31 cellular contexts compared by ENCODE assay signal in the genomic region with DNA sequence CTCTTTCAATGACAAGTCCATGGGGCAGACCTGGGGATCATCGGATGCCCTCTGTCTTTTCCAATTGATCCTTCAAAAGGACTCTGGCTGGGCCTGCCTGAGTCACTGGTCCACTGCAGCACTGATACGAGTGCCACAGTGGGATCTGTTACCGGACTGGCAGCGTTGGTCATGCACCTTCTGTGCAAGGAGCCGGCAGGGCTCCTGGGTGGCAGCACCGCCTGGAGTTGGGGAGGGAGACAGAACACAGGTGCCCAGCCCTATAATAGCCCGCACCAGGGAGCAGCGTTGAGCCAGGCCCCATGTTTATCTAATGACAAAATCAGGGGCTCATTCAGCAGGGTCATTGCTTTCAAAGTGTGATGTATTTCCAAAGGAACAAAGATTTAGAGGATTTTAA.
"Had no signal": no experiment of that assay in that cellular context is flagged by ENCODE, and none has a peak within 500 bp of the region (broad histone marks: within the 10 kb centered on the region; RNA-seq: fewer than 3 reads in every experiment).

No MANE protein-coding gene starts in this region.

- H3K4me3 ChIP-seq: dorsolateral prefrontal cortex, esophagus muscularis mucosa, gastrocnemius medialis, heart left ventricle had no signal

- H3K4me3 Mint-ChIP-seq: activated B cell treated with CpG ODN at 0.5 μM for 24 hours; activated CD4-positive, alpha-beta memory T cell treated with anti-CD3 and anti-CD28 coated beads, Interleukin-2, amount 10 ng/mL, durations not matched to agents 7 days and 5 days; activated CD4-positive, alpha-beta T cell treated with anti-CD3 and anti-CD28 coated beads, Interleukin-2, amount 10 ng/mL, durations not matched to agents 7 days and 5 days; activated naive CD8-positive, alpha-beta T cell; activated T-cell treated with anti-CD3 and anti-CD28 coated beads, Interleukin-2, amount 50 U/mL, for 24 hours; activated T-helper 17 cell treated with anti-CD3 and anti-CD28 coated beads, Interleukin-2, amount 50 U/mL, for 72 hours; T-helper 17 cell; T-helper 2 cell treated with Interferon-gamma antibody and Interleukin-4, amounts not matched to agents 5 μg/mL and 100 μg/mL, for 36 hours had no signal

- H3K4me1 ChIP-seq: foreskin keratinocyte, gastrocnemius medialis had no signal

- H3K27ac ChIP-seq: brain microvascular endothelial cell, dorsolateral prefrontal cortex, esophagus muscularis mucosa, foreskin keratinocyte, gastrocnemius medialis, heart left ventricle, WERI-Rb-1 had no signal

- H3K27me3 ChIP-seq: brain microvascular endothelial cell, gastrocnemius medialis, heart left ventricle had no signal

- H3K36me3 Mint-ChIP-seq: activated naive CD8-positive, alpha-beta T cell had no signal

- ATAC-seq: activated CD4-positive, CD25-positive, alpha-beta regulatory T cell treated with anti-CD3 and anti-CD28 coated beads, Interleukin-2, amount 50 U/mL, for 24 hours; activated T-helper 17 cell treated with anti-CD3 and anti-CD28 coated beads, Interleukin-2, amount 50 U/mL, for 72 hours; foreskin keratinocyte; gastrocnemius medialis; heart left ventricle; T-helper 17 cell had no signal

- H3K4me1 Mint-ChIP-seq: activated B cell treated with CpG ODN at 0.5 μM for 24 hours; activated CD4-positive, alpha-beta memory T cell treated with anti-CD3 and anti-CD28 coated beads, Interleukin-2, amount 10 ng/mL, durations not matched to agents 7 days and 5 days; activated CD4-positive, alpha-beta T cell treated with anti-CD3 and anti-CD28 coated beads, Interleukin-2, amount 10 ng/mL, durations not matched to agents 7 days and 5 days; activated T-helper 17 cell treated with anti-CD3 and anti-CD28 coated beads, Interleukin-2, amount 50 U/mL, for 72 hours had no signal

- H3K36me3 ChIP-seq: brain microvascular endothelial cell, esophagus muscularis mucosa, gastrocnemius medialis, heart left ventricle, WERI-Rb-1 had no signal

- H3K27me3 Mint-ChIP-seq: activated CD4-positive, alpha-beta T cell treated with anti-CD3 and anti-CD28 coated beads, Interleukin-2, amount 10 ng/mL, durations not matched to agents 7 days and 5 days had no signal

- H3K9me3 Mint-ChIP-seq: activated CD4-positive, alpha-beta memory T cell treated with anti-CD3 and anti-CD28 coated beads, Interleukin-2, amount 10 ng/mL, durations not matched to agents 7 days and 5 days; activated CD4-positive, alpha-beta T cell treated with anti-CD3 and anti-CD28 coated beads, Interleukin-2, amount 10 ng/mL, durations not matched to agents 7 days and 5 days; activated T-cell treated with anti-CD3 and anti-CD28 coated beads, Interleukin-2, amount 50 U/mL, for 24 hours; activated T-helper 17 cell treated with anti-CD3 and anti-CD28 coated beads, Interleukin-2, amount 50 U/mL, for 72 hours; T-helper 2 cell treated with Interferon-gamma antibody and Interleukin-4, amounts not matched to agents 5 μg/mL and 100 μg/mL, for 36 hours had no signal

- H3K9me3 ChIP-seq: esophagus muscularis mucosa, gastrocnemius medialis, heart left ventricle had no signal

- DNase-seq: activated B cell treated with CpG ODN at 0.5 μM for 24 hours; activated CD4-positive, alpha-beta memory T cell treated with anti-CD3 and anti-CD28 coated beads, Interleukin-2, amount 10 ng/mL, durations not matched to agents 7 days and 5 days; activated CD4-positive, alpha-beta T cell treated with anti-CD3 and anti-CD28 coated beads, Interleukin-2, amount 10 ng/mL, durations not matched to agents 7 days and 5 days; activated CD4-positive, alpha-beta T cell treated with anti-CD3 and anti-CD28 coated beads, Interleukin-2, amount 50 U/mL, for 4 hours; activated CD8-positive, alpha-beta memory T cell treated with anti-CD3 and anti-CD28 coated beads, Interleukin-2, amount 50 U/mL, for 48 hours; activated effector memory CD4-positive, alpha-beta T cell treated with Interleukin-2 at 50 U/mL for 16 hours; activated gamma-delta T cell treated with Interleukin-2 at 50 U/mL for 16 hours; activated naive CD4-positive, alpha-beta T cell treated with anti-CD3 and anti-CD28 coated beads, Interleukin-2, amount 50 U/mL, for 16 hours; activated naive CD4-positive, alpha-beta T cell treated with Interleukin-2 at 50 U/mL for 16 hours; activated T-cell treated with anti-CD3 and anti-CD28 coated beads for 4 hours; activated T-cell treated with anti-CD3 and anti-CD28 coated beads, Interleukin-2, amount 50 U/mL, for 24 hours; amniotic stem cell; anterior cingulate cortex; brain microvascular endothelial cell; caudate nucleus; dorsolateral prefrontal cortex; effector memory CD4-positive, alpha-beta T cell; erythroblast; foreskin keratinocyte; gastrocnemius medialis; glutamatergic neuron; heart left ventricle; T-helper 1 cell; T-helper 17 cell; T1000; WERI-Rb-1 had no signal
